Comparison of ENCODE assay signal across 9 cellular contexts in genomic region chr9:117783828-117784227, GRCh38.
DNase-seq lines count a peak whose midpoint lies in the region; ATAC-seq, FAIRE-seq and TF ChIP-seq lines count a peak whose summit lies in the region.
"Had no signal": no experiment of that assay in that cellular context is flagged by ENCODE, and none has a peak within 500 bp of the region (broad histone marks: within the 10 kb centered on the region; RNA-seq: fewer than 3 reads in every experiment).

No MANE protein-coding gene starts in this region.

- RAD21 ChIA-PET in GM12878 (lab: Charles Lee; ENCODE audit: unreplicated experiment): no interaction called here

- no peak for TF ChIP-seq RAD21 in GM12878 (IDR thresholded peaks at IDR 0.05; ENCODE audit: insufficient read depth, low read depth, low read length)

- H3K36me3 ChIP-seq in GM12878 (ENCODE audit: control insufficient read depth in 2 of 2, insufficient read depth in 2 of 2, low read length in 1 of 2): no peaks in the 10 kb centered on the region

- in situ Hi-C loops in GM12878 (cut with MboI): loop anchor here (10.0 kb wide), 1 partner anchor 1501 kb away; no protein-coding TSS in a partner anchor

- SMC1A ChIA-PET in GM12878 (lab: Charles Lee; ENCODE audit: uncharacterized antibody, unreplicated experiment): interaction anchor here (2.5 kb wide), 1 partner anchor 20 kb away, joined by 5 read pairs; no protein-coding TSS in a partner anchor

- 36% methylated on average over 1 of the region's 1 CpG for WGBS in GM12878 (ENCODE audit: insufficient coverage, insufficient replicate concordance, low lambda C conversion rate, missing lambda C conversion rate)

- H4K20me1 ChIP-seq in GM12878 (ENCODE audit: control insufficient read depth, insufficient read depth): no peaks in the 10 kb centered on the region

- H3K9ac ChIP-seq in GM12878 (ENCODE audit: control insufficient read depth, insufficient read depth, low read length): no peak overlapping the region

- peak overlapping the region; percentile 56 for H3K4me2 ChIP-seq in GM12878 (ENCODE audit: control insufficient read depth, insufficient read depth)

- no peaks in the 10 kb centered on the region for H3K27me3 ChIP-seq in GM12878 (replicated peaks in 1 of 2; ENCODE audit: control insufficient read depth in 2 of 2, insufficient read depth in 2 of 2, low read length in 1 of 2)

- TF ChIP-seq EP300 in GM12878 (IDR thresholded peaks at IDR 0.05; ENCODE audit: borderline replicate concordance in 1 of 2, control insufficient read depth in 1 of 2, low read depth in 2 of 2, low read length in 2 of 2): no peak

- no TSS peak for BruUV-seq in GM12878 (replicated peaks; lab: Mats Ljungman, UMichigan)

- ATAC-seq in GM18499 (IDR thresholded peaks at IDR 0.05; ENCODE audit: insufficient read depth, unreplicated experiment) (peak; percentile 80), GM21423 (IDR thresholded peaks at IDR 0.05; ENCODE audit: unreplicated experiment) (peak; percentile 90), HG03558 (IDR thresholded peaks at IDR 0.05; ENCODE audit: extremely low read depth, unreplicated experiment) (peak; percentile 87), GM12878 (peak; percentile 91)

- peak; percentile 90 for FAIRE-seq in GM12878 (lab: Jason Lieb, UNC)
- no peak for FAIRE-seq in HTR-8/SVneo (lab: Jason Lieb, UNC)

- H3K79me2 ChIP-seq in GM12878 (ENCODE audit: control insufficient read depth, insufficient read depth, low read length): no peaks in the 10 kb centered on the region

- DNase-seq in GM12878 (ENCODE audit: low read depth, low spot score) (peak; percentile 67), glomerular visceral epithelial cell (ENCODE audit: extremely low spot score) (no peak), HTR-8/SVneo (ENCODE audit: insufficient read length, low spot score) (no peak), NCI-H1105 treated with DMSO at 0.1 percent for 48 hours (lab: John Stamatoyannopoulos, UW) (no peak)
- DNase-seq in stimulated activated CD8-positive, alpha-beta memory T cell treated with anti-CD3 and anti-CD28 coated beads, Interleukin-12 subunit alpha, Interleukin-12 subunit beta, amount 100 ng/mL, for 1 hour (ENCODE audit: low read depth): peak; percentile 3
- DNase-seq: IMR-90 had no signal

- POLR2A ChIA-PET in GM12878 (lab: Charles Lee): no interaction called here

- no peak overlapping the region for H3K27ac ChIP-seq in GM12878 (ENCODE audit: control insufficient read depth, insufficient read depth)

- H3K9me3 ChIP-seq in GM12878 (replicated peaks; ENCODE audit: control insufficient read depth, insufficient read depth, low read length): peaks cover 2% of the 10 kb centered on the region; the same call in 1 of the 3 replicates

- peaks cover 6% of the 10 kb centered on the region for H3K4me1 ChIP-seq in GM12878 (ENCODE audit: control insufficient read depth, insufficient read depth, low read length)

- peak overlapping the region; percentile 68 for H2AFZ ChIP-seq in GM12878 (ENCODE audit: control insufficient read depth, low read depth, low read length)

- no peak for TF ChIP-seq POLR2A in GM12878 (IDR thresholded peaks at IDR 0.05; ENCODE audit: low read depth, low read length)

- intact Hi-C loops in GM12878 (cut with micrococcal nuclease; ENCODE audit: unreplicated experiment): loop anchor here (1.0 to 5.0 kb wide), 6 partner anchors 85 to 1578 kb away; no protein-coding TSS in a partner anchor

- H3K4me3 ChIP-seq in GM12878: no peak overlapping the region

- CTCF ChIA-PET in GM12878 (lab: Yijun Ruan, JAX): interaction anchor here (0.6 kb wide), 1 partner anchor 145 kb away, joined by 3 read pairs; no protein-coding TSS in a partner anchor

- TF ChIP-seq CTCF in GM12878 (IDR thresholded peaks at IDR 0.05 in 2 of 3, conservative IDR thresholded peaks at IDR 0.05 in 1 of 3; ENCODE audit: control insufficient read depth in 2 of 3, extremely low read depth in 1 of 3, insufficient read depth in 1 of 3, low read depth in 3 of 3, low read length in 3 of 3): no peak

TF ChIP-seq in GM12878, 131 proteins besides CTCF, POLR2A, EP300 and RAD21:
- TF ChIP-seq MTA3 (IDR thresholded peaks at IDR 0.05; ENCODE audit: borderline replicate concordance, low read length) (no peak), SPI1 (IDR thresholded peaks at IDR 0.05; ENCODE audit: borderline replicate concordance, insufficient read depth, low read depth, low read length) (peak; percentile 89), PAX8 (IDR thresholded peaks at IDR 0.05) (no peak), PKNOX1 (IDR thresholded peaks at IDR 0.05) (peak; percentile 63; the same call in 1 of the 2 replicates), USF1 (IDR thresholded peaks at IDR 0.05; ENCODE audit: borderline replicate concordance, extremely low read length, insufficient read depth, low read depth, low read length) (peak; percentile 63), RUNX3 (IDR thresholded peaks at IDR 0.05; ENCODE audit: low read length) (0 out of 2 replicates have a peak, but pooled peaks have one; percentile 10), CHD2 (IDR thresholded peaks at IDR 0.05; ENCODE audit: borderline replicate concordance, low read depth, low read length) (no peak), SP1 (IDR thresholded peaks at IDR 0.05; ENCODE audit: low read depth, low read length) (no peak), MYC (IDR thresholded peaks at IDR 0.05; ENCODE audit: insufficient read depth, insufficient read length, insufficient replicate concordance, low read length, severe bottlenecking) (no peak), USF2 (IDR thresholded peaks at IDR 0.05; ENCODE audit: borderline replicate concordance, low read depth, low read length) (peak; percentile 48), RAD51 (IDR thresholded peaks at IDR 0.05) (peak; percentile 80)

Comparison
In these comparisons a context has a peak if more than half of its experiments do, and no peak if none do; other contexts are left out.
1. DNase-seq: peak in GM12878 (single experiment) and stimulated activated CD8-positive, alpha-beta memory T cell treated with anti-CD3 and anti-CD28 coated beads, Interleukin-12 subunit alpha, Interleukin-12 subunit beta, amount 100 ng/mL, for 1 hour (single experiment); none in glomerular visceral epithelial cell (single experiment), HTR-8/SVneo (single experiment) and NCI-H1105 treated with DMSO at 0.1 percent for 48 hours (single experiment).
2. Peak in every context shown above with its lines, with median percentiles within 50 percentile points of each other: ATAC-seq.